1 cellular context compared by ENCODE assay signal in genomic region chr14:63891148-63891964, GRCh38.
TF ChIP-seq lines count a peak whose summit lies in the region.

No MANE protein-coding gene starts in this region.

TF ChIP-seq in H1, 55 proteins besides CTCF, POLR2A, EP300 and RAD21:
- TF ChIP-seq RBBP5 (IDR thresholded peaks at IDR 0.05; ENCODE audit: borderline replicate concordance, low read depth, low read length) (no peak), EGR1 (IDR thresholded peaks at IDR 0.05; ENCODE audit: borderline replicate concordance, low read depth, low read length) (no peak), CBX8 (IDR thresholded peaks at IDR 0.05; ENCODE audit: borderline replicate concordance, low read depth, low read length) (no peak), KDM5A (IDR thresholded peaks at IDR 0.05; ENCODE audit: low read length) (no peak), SP1 (IDR thresholded peaks at IDR 0.05; ENCODE audit: low read depth, low read length) (peak; percentile 63; the same call in 1 of the 2 replicates), ZNF274 (IDR thresholded peaks at IDR 0.05; ENCODE audit: borderline replicate concordance, extremely low read depth, low read length) (no peak), CREB1 (IDR thresholded peaks at IDR 0.05) (no peak), RXRA (IDR thresholded peaks at IDR 0.05; ENCODE audit: insufficient read depth, low read depth, low read length) (no peak), YY1 (IDR thresholded peaks at IDR 0.05; ENCODE audit: low read depth, low read length) (no peak), HDAC2 (IDR thresholded peaks at IDR 0.05; ENCODE audit: borderline replicate concordance in 1 of 2, low read depth in 2 of 2, low read length in 2 of 2) (no peak; a peak in 1 of 4 replicates), CHD2 (IDR thresholded peaks at IDR 0.05; ENCODE audit: low read length) (no peak), TAF7 (optimal IDR thresholded peaks at IDR 0.05; ENCODE audit: borderline replicate concordance, low read depth, low read length) (no peak), RFX5 (IDR thresholded peaks at IDR 0.05; ENCODE audit: borderline replicate concordance, low read depth, low read length) (no peak), SIN3A (conservative IDR thresholded peaks at IDR 0.05 in 1 of 2, IDR thresholded peaks at IDR 0.05 in 1 of 2; ENCODE audit: low read depth in 1 of 2, low read length in 2 of 2) (0 out of 4 replicates have a peak, but pooled peaks of 1 of the 2 experiments have one; percentile 18), ASH2L (IDR thresholded peaks at IDR 0.05; ENCODE audit: low read length) (peak; percentile 43), HDAC6 (IDR thresholded peaks at IDR 0.05; ENCODE audit: low read depth, low read length) (no peak), CTBP2 (IDR thresholded peaks at IDR 0.05; ENCODE audit: borderline replicate concordance, insufficient read depth, insufficient read length, low read length) (no peak), CEBPB (IDR thresholded peaks at IDR 0.05; ENCODE audit: low read depth, low read length) (no peak), MAFK (IDR thresholded peaks at IDR 0.05; ENCODE audit: low read depth, low read length) (no peak), SAP30 (IDR thresholded peaks at IDR 0.05; ENCODE audit: insufficient read depth, insufficient replicate concordance, low read length) (peak; percentile 49), NANOG (IDR thresholded peaks at IDR 0.05; ENCODE audit: insufficient read depth, low read depth, low read length, poor library complexity, severe bottlenecking) (peak; percentile 55), POU5F1 (IDR thresholded peaks at IDR 0.05; ENCODE audit: low read depth, low read length) (0 out of 2 replicates have a peak, but pooled peaks have one; percentile 10), BACH1 (IDR thresholded peaks at IDR 0.05; ENCODE audit: low read length) (no peak), TCF12 (IDR thresholded peaks at IDR 0.05; ENCODE audit: low read depth, low read length) (no peak), TBP (IDR thresholded peaks at IDR 0.05; ENCODE audit: low read depth, low read length) (no peak), SP4 (IDR thresholded peaks at IDR 0.05; ENCODE audit: low read length) (no peak), PHF8 (conservative IDR thresholded peaks at IDR 0.05; ENCODE audit: low read depth, low read length) (no peak), GTF2F1 (IDR thresholded peaks at IDR 0.05; ENCODE audit: borderline replicate concordance, low read depth, low read length) (no peak), CHD1 (IDR thresholded peaks at IDR 0.05; ENCODE audit: low read depth, low read length) (no peak), NRF1 (IDR thresholded peaks at IDR 0.05; ENCODE audit: low read depth, low read length) (no peak), KDM1A (IDR thresholded peaks at IDR 0.05; ENCODE audit: borderline replicate concordance, low read length) (no peak), TEAD4 (IDR thresholded peaks at IDR 0.05; ENCODE audit: low read depth, low read length) (no peak), SUZ12 (IDR thresholded peaks at IDR 0.05; ENCODE audit: low read length) (no peak), GABPA (IDR thresholded peaks at IDR 0.05; ENCODE audit: borderline replicate concordance, insufficient read depth, low read length) (no peak)
- TF ChIP-seq, protein P1, sequence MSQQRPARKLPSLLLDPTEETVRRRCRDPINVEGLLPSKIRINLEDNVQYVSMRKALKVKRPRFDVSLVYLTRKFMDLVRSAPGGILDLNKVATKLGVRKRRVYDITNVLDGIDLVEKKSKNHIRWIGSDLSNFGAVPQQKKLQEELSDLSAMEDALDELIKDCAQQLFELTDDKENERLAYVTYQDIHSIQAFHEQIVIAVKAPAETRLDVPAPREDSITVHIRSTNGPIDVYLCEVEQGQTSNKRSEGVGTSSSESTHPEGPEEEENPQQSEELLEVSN (IDR thresholded peaks at IDR 0.05) = 0 out of 2 replicates have a peak, but pooled peaks have one; percentile 34
- TF ChIP-seq, protein P2, sequence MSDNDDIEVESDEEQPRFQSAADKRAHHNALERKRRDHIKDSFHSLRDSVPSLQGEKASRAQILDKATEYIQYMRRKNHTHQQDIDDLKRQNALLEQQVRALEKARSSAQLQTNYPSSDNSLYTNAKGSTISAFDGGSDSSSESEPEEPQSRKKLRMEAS (IDR thresholded peaks at IDR 0.05) = peak; percentile 93
- TF ChIP-seq, protein P3, sequence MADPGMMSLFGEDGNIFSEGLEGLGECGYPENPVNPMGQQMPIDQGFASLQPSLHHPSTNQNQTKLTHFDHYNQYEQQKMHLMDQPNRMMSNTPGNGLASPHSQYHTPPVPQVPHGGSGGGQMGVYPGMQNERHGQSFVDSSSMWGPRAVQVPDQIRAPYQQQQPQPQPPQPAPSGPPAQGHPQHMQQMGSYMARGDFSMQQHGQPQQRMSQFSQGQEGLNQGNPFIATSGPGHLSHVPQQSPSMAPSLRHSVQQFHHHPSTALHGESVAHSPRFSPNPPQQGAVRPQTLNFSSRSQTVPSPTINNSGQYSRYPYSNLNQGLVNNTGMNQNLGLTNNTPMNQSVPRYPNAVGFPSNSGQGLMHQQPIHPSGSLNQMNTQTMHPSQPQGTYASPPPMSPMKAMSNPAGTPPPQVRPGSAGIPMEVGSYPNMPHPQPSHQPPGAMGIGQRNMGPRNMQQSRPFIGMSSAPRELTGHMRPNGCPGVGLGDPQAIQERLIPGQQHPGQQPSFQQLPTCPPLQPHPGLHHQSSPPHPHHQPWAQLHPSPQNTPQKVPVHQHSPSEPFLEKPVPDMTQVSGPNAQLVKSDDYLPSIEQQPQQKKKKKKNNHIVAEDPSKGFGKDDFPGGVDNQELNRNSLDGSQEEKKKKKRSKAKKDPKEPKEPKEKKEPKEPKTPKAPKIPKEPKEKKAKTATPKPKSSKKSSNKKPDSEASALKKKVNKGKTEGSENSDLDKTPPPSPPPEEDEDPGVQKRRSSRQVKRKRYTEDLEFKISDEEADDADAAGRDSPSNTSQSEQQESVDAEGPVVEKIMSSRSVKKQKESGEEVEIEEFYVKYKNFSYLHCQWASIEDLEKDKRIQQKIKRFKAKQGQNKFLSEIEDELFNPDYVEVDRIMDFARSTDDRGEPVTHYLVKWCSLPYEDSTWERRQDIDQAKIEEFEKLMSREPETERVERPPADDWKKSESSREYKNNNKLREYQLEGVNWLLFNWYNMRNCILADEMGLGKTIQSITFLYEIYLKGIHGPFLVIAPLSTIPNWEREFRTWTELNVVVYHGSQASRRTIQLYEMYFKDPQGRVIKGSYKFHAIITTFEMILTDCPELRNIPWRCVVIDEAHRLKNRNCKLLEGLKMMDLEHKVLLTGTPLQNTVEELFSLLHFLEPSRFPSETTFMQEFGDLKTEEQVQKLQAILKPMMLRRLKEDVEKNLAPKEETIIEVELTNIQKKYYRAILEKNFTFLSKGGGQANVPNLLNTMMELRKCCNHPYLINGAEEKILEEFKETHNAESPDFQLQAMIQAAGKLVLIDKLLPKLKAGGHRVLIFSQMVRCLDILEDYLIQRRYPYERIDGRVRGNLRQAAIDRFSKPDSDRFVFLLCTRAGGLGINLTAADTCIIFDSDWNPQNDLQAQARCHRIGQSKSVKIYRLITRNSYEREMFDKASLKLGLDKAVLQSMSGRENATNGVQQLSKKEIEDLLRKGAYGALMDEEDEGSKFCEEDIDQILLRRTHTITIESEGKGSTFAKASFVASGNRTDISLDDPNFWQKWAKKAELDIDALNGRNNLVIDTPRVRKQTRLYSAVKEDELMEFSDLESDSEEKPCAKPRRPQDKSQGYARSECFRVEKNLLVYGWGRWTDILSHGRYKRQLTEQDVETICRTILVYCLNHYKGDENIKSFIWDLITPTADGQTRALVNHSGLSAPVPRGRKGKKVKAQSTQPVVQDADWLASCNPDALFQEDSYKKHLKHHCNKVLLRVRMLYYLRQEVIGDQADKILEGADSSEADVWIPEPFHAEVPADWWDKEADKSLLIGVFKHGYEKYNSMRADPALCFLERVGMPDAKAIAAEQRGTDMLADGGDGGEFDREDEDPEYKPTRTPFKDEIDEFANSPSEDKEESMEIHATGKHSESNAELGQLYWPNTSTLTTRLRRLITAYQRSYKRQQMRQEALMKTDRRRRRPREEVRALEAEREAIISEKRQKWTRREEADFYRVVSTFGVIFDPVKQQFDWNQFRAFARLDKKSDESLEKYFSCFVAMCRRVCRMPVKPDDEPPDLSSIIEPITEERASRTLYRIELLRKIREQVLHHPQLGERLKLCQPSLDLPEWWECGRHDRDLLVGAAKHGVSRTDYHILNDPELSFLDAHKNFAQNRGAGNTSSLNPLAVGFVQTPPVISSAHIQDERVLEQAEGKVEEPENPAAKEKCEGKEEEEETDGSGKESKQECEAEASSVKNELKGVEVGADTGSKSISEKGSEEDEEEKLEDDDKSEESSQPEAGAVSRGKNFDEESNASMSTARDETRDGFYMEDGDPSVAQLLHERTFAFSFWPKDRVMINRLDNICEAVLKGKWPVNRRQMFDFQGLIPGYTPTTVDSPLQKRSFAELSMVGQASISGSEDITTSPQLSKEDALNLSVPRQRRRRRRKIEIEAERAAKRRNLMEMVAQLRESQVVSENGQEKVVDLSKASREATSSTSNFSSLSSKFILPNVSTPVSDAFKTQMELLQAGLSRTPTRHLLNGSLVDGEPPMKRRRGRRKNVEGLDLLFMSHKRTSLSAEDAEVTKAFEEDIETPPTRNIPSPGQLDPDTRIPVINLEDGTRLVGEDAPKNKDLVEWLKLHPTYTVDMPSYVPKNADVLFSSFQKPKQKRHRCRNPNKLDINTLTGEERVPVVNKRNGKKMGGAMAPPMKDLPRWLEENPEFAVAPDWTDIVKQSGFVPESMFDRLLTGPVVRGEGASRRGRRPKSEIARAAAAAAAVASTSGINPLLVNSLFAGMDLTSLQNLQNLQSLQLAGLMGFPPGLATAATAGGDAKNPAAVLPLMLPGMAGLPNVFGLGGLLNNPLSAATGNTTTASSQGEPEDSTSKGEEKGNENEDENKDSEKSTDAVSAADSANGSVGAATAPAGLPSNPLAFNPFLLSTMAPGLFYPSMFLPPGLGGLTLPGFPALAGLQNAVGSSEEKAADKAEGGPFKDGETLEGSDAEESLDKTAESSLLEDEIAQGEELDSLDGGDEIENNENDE (IDR thresholded peaks at IDR 0.05; ENCODE audit: insufficient replicate concordance, low read length) = peak; percentile 93
